20 cellular contexts compared by ENCODE assay signal in genomic region chr18:23849141-23849540, GRCh38.
"Had no signal": no experiment of that assay in that cellular context is flagged by ENCODE, and none has a peak within 500 bp of the region (broad histone marks: within the 10 kb centered on the region; RNA-seq: fewer than 3 reads in every experiment).

No MANE protein-coding gene starts in this region.

- H3K27me3 Mint-ChIP-seq: activated naive CD8-positive, alpha-beta T cell; naive B cell had no signal

- ATAC-seq: activated T-cell treated with anti-CD3 and anti-CD28 coated beads, Interleukin-2, amount 50 U/mL, for 72 hours; body of pancreas; pancreas had no signal

- H3K4me1 ChIP-seq: colonic mucosa, pancreas, sigmoid colon, uterus had no signal

- H3K9me3 Mint-ChIP-seq: naive B cell; T-helper 2 cell treated with Interferon-gamma antibody and Interleukin-4, amounts not matched to agents 5 μg/mL and 100 μg/mL, for 36 hours had no signal

- H3K27me3 ChIP-seq: body of pancreas, colonic mucosa, pancreas, sigmoid colon, uterus had no signal

- H3K36me3 ChIP-seq: colonic mucosa, pancreas, sigmoid colon, thoracic aorta, uterus had no signal

- H3K4me3 Mint-ChIP-seq: activated CD4-positive, alpha-beta T cell treated with anti-CD3 and anti-CD28 coated beads, Interleukin-2, amount 10 ng/mL, durations not matched to agents 24 days and 14 days; activated naive CD8-positive, alpha-beta T cell; activated T-cell treated with anti-CD3 and anti-CD28 coated beads, Interleukin-2, amount 50 U/mL, for 72 hours; naive B cell; T-helper 2 cell treated with Interferon-gamma antibody and Interleukin-4, amounts not matched to agents 5 μg/mL and 100 μg/mL, for 36 hours had no signal

- DNase-seq: activated CD4-positive, alpha-beta T cell treated with anti-CD3 and anti-CD28 coated beads, Interleukin-2, amount 10 ng/mL, durations not matched to agents 24 days and 14 days; activated CD4-positive, CD25-positive, alpha-beta regulatory T cell; activated CD8-positive, alpha-beta memory T cell treated with anti-CD3 and anti-CD28 coated beads, Interleukin-2, amount 50 U/mL, for 48 hours; activated gamma-delta T cell; activated T-cell treated with anti-CD3 and anti-CD28 coated beads, Interleukin-2, amount 50 U/mL, for 72 hours; amygdala; body of pancreas; central memory CD4-positive, alpha-beta T cell; colonic mucosa; foreskin melanocyte; head of caudate nucleus; naive B cell; pancreas; sigmoid colon; stimulated activated CD4-positive, alpha-beta T cell treated with anti-CD3 and anti-CD28 coated beads, Interleukin-1b, Interleukin-23, amount 100 ng/mL, for 48 hours; uterus had no signal

- H3K4me3 ChIP-seq: body of pancreas, colonic mucosa, lung, pancreas, sigmoid colon, thoracic aorta, uterus had no signal

- H3K36me3 Mint-ChIP-seq: activated naive CD8-positive, alpha-beta T cell; naive B cell had no signal

- H3K27ac ChIP-seq: body of pancreas, colonic mucosa, pancreas, sigmoid colon, thoracic aorta, uterus had no signal

- H3K9me3 ChIP-seq: body of pancreas, colonic mucosa, pancreas, sigmoid colon, thoracic aorta, uterus had no signal

- H3K27ac Mint-ChIP-seq: activated CD4-positive, alpha-beta T cell treated with anti-CD3 and anti-CD28 coated beads, Interleukin-2, amount 10 ng/mL, durations not matched to agents 24 days and 14 days; activated naive CD8-positive, alpha-beta T cell; activated T-cell treated with anti-CD3 and anti-CD28 coated beads, Interleukin-2, amount 50 U/mL, for 72 hours; T-helper 2 cell treated with Interferon-gamma antibody and Interleukin-4, amounts not matched to agents 5 μg/mL and 100 μg/mL, for 36 hours had no signal
